8 cellular contexts compared by ENCODE assay signal in genomic region chr5:119452373-119453044, GRCh38. TPM values are rescaled to one million over a fixed set of nuclear protein-coding genes. Genes with fewer than 3 reads are reported as not detected.
DNase-seq lines count a peak whose midpoint lies in the region; ATAC-seq lines count a peak whose summit lies in the region.

Gene HSD17B4 (plus strand): TSS chr5:119452497. CDS start chr5:119452576, 79 bp downstream.

- CTCF ChIA-PET in CD8-positive, alpha-beta memory T cell (lab: Charles Lee) = interaction anchor here (1.1 to 1.6 kb wide), 2 partner anchors 18 to 465 kb away, joined by 4 to 8 read pairs; partner anchors contain the start of gene DTWD2
- CTCF ChIA-PET in activated CD8-positive, alpha-beta memory T cell treated with anti-CD3 and anti-CD28 coated beads for 36 hours (lab: Charles Lee) = interaction anchor here (0.8 kb wide), 1 partner anchor 16 kb away, joined by 3 read pairs; no protein-coding TSS in a partner anchor

- peaks cover 17% of the 10 kb centered on the region for H3K4me1 ChIP-seq in CD8-positive, alpha-beta memory T cell (ENCODE audit: insufficient read depth, low read length)

- ATAC-seq in GM19467 (IDR thresholded peaks at IDR 0.05; ENCODE audit: unreplicated experiment) (peak; percentile 97), memory B cell (ENCODE audit: low read depth) (peak; percentile 92)
- ATAC-seq in effector memory CD8-positive, alpha-beta T cell (replicated peaks) = peak; percentile 91

- POLR2A ChIA-PET in CD8-positive, alpha-beta memory T cell (lab: Charles Lee) = no interaction called here
- POLR2A ChIA-PET in activated CD8-positive, alpha-beta memory T cell treated with anti-CD3 and anti-CD28 coated beads for 36 hours (lab: Charles Lee) = interaction anchor here (0.6 kb wide), 1 partner anchor 80 kb away, joined by 4 read pairs; no protein-coding TSS in a partner anchor

- H3K9me3 ChIP-seq in CD8-positive, alpha-beta memory T cell (ENCODE audit: low read length) = no peaks in the 10 kb centered on the region

- peak; percentile 59 to 87 (median 80) for DNase-seq in CD8-positive, alpha-beta memory T cell
- peak; percentile 51 for DNase-seq in HS-27A (ENCODE audit: low read depth)
- peak; percentile 82 to 89 for DNase-seq in NOMO-1 (lab: John Stamatoyannopoulos, UW; ENCODE audit: unreplicated experiment in 2 of 2)
- DNase-seq in effector memory CD8-positive, alpha-beta T cell = peak; percentile 65 to 68 (median 66)
- DNase-seq in memory B cell (ENCODE audit: low spot score in 2 of 2) = peak; percentile 73 to 81
- DNase-seq in stimulated activated CD8-positive, alpha-beta memory T cell treated with anti-CD3 and anti-CD28 coated beads, Interleukin-12 subunit alpha, Interleukin-12 subunit beta, amount 100 ng/mL, for 24 hours (ENCODE audit: extremely low read depth) = peak; percentile 54

- peak within 1 kb of the TSS; percentile 82 for H3K4me3 ChIP-seq in CD8-positive, alpha-beta memory T cell (ENCODE audit: low read length)

- H3K27ac ChIP-seq in CD8-positive, alpha-beta memory T cell (ENCODE audit: low read depth, low read length) = peak within 1 kb of the TSS; percentile 62

- no peaks in the 10 kb centered on the region for H3K36me3 ChIP-seq in CD8-positive, alpha-beta memory T cell (ENCODE audit: insufficient read depth, low read length)

- peaks cover 3% of the 10 kb centered on the region in 2 donors for H3K27me3 Mint-ChIP-seq in CD8-positive, alpha-beta memory T cell
- H3K27me3 Mint-ChIP-seq in effector memory CD8-positive, alpha-beta T cell = peaks cover 0 to 5% of the 10 kb centered on the region in 2 donors
- no peaks in the 10 kb centered on the region for H3K27me3 Mint-ChIP-seq in memory B cell

- H3K4me1 Mint-ChIP-seq in CD8-positive, alpha-beta memory T cell = peaks cover 18 to 26% (median 25%) of the 10 kb centered on the region in 3 donors
- peaks cover 10 to 18% of the 10 kb centered on the region in 2 donors for H3K4me1 Mint-ChIP-seq in effector memory CD8-positive, alpha-beta T cell (ENCODE audit: low read depth in 2 of 2)
- H3K4me1 Mint-ChIP-seq in memory B cell = peaks cover 12% of the 10 kb centered on the region

- H3K4me3 Mint-ChIP-seq in CD8-positive, alpha-beta memory T cell = peak within 1 kb of the TSS; percentile 85 to 96 (median 94)
- peak within 1 kb of the TSS; percentile 95 to 97 for H3K4me3 Mint-ChIP-seq in effector memory CD8-positive, alpha-beta T cell
- peak within 1 kb of the TSS; percentile 92 for H3K4me3 Mint-ChIP-seq in memory B cell

- H3K9me3 Mint-ChIP-seq in CD8-positive, alpha-beta memory T cell = peaks cover 0 to 3% (median 0%) of the 10 kb centered on the region in 5 donors
- H3K9me3 Mint-ChIP-seq in effector memory CD8-positive, alpha-beta T cell = no peaks in the 10 kb centered on the region
- H3K9me3 Mint-ChIP-seq in memory B cell = no peaks in the 10 kb centered on the region

- H3K27ac Mint-ChIP-seq in CD8-positive, alpha-beta memory T cell = peak within 1 kb of the TSS; percentile 81 to 97 (median 92)
- H3K27ac Mint-ChIP-seq in effector memory CD8-positive, alpha-beta T cell = peak within 1 kb of the TSS; percentile 91 to 92
- peak within 1 kb of the TSS; percentile 79 for H3K27ac Mint-ChIP-seq in memory B cell

- H3K27me3 ChIP-seq in CD8-positive, alpha-beta memory T cell (ENCODE audit: insufficient read depth, low read length, poor library complexity, severe bottlenecking) = no peaks in the 10 kb centered on the region

- peaks cover 0 to 15% (median 8%) of the 10 kb centered on the region in 3 donors for H3K36me3 Mint-ChIP-seq in CD8-positive, alpha-beta memory T cell
- H3K36me3 Mint-ChIP-seq in effector memory CD8-positive, alpha-beta T cell (ENCODE audit: insufficient read depth) = peaks cover 2% of the 10 kb centered on the region
- H3K36me3 Mint-ChIP-seq in memory B cell = peaks cover 5% of the 10 kb centered on the region

RNA-seq across cellular contexts. Expression of gene HSD17B4, which starts in this region (rescaled TPM):
- total RNA-seq in CD8-positive, alpha-beta memory T cell = 10 to 100 TPM; 59.1 to 84.6 TPM
- 51.7 TPM for polyA plus RNA-seq in CD8-positive, alpha-beta memory T cell
- 10 to 100 TPM; 78.6 to 87.8 TPM for total RNA-seq in activated CD8-positive, alpha-beta memory T cell treated with anti-CD3 and anti-CD28 coated beads for 36 hours

Comparison
In these comparisons a context has a peak if more than half of its experiments do, and no peak if none do; other contexts are left out.
1. Peak in every context shown above with its lines: DNase-seq, ATAC-seq, H3K4me3 ChIP-seq and H3K27ac ChIP-seq.